In genomic region chr15:56973463-56973862, GRCh38 we compare ENCODE assay signal across 25 cellular contexts.
"Had no signal": no experiment of that assay in that cellular context is flagged by ENCODE, and none has a peak within 500 bp of the region (broad histone marks: within the 10 kb centered on the region; RNA-seq: fewer than 3 reads in every experiment).

No MANE protein-coding gene starts in this region.

- H3K27me3 Mint-ChIP-seq: memory B cell; stimulated activated naive CD8-positive, alpha-beta T cell treated with anti-CD3 and anti-CD28 coated beads, Interleukin-15, amount 100 ng/mL, for 72 hours had no signal

- H3K27me3 ChIP-seq: gastrocnemius medialis, right lobe of liver, testis, tibial nerve, upper lobe of right lung, vagina had no signal

- FAIRE-seq: endometrium, keratinocyte had no signal

- DNase-seq: effector memory CD4-positive, alpha-beta T cell; gastrocnemius medialis; immature natural killer cell; left cardiac atrium; left ventricle myocardium inferior; lower lobe of right lung; occipital lobe; retina; right lobe of liver; stimulated activated CD4-positive, alpha-beta T cell treated with anti-CD3 and anti-CD28 coated beads, Interleukin-4, amount 100 ng/mL, for 1 hour; stimulated activated CD8-positive, alpha-beta memory T cell treated with anti-CD3 and anti-CD28 coated beads, Interleukin-4, amount 100 ng/mL, for 48 hours; stimulated activated naive CD8-positive, alpha-beta T cell treated with anti-CD3 and anti-CD28 coated beads, Interleukin-15, amount 100 ng/mL, for 72 hours; testis; upper lobe of right lung had no signal

- H3K4me1 ChIP-seq: prostate gland, testis, upper lobe of right lung had no signal

- H2AFZ ChIP-seq: parathyroid adenoma had no signal

- H3K4me3 Mint-ChIP-seq: immature natural killer cell; memory B cell; mesothelial cell of epicardium; nephron; stimulated activated effector memory CD8-positive, alpha-beta T cell treated with anti-CD3 and anti-CD28 coated beads, Interleukin-12 subunit alpha, Interleukin-12 subunit beta, amount 100 ng/mL, for 72 hours; stimulated activated naive CD8-positive, alpha-beta T cell treated with anti-CD3 and anti-CD28 coated beads, Interleukin-15, amount 100 ng/mL, for 72 hours had no signal

- H3K9ac ChIP-seq: parathyroid adenoma had no signal

- H3K27ac ChIP-seq: gastrocnemius medialis, left ventricle myocardium inferior, lower lobe of right lung, parathyroid adenoma, prostate gland, right lobe of liver, testis, tibial nerve, upper lobe of right lung, vagina had no signal

- ATAC-seq: esophagus mucosa; gastrocnemius medialis; left cardiac atrium; lower lobe of right lung; right lobe of liver; stimulated activated effector memory CD8-positive, alpha-beta T cell treated with anti-CD3 and anti-CD28 coated beads, Interleukin-12 subunit alpha, Interleukin-12 subunit beta, amount 100 ng/mL, for 72 hours; stimulated activated naive CD8-positive, alpha-beta T cell treated with anti-CD3 and anti-CD28 coated beads, Interleukin-15, amount 100 ng/mL, for 72 hours; upper lobe of right lung had no signal

- H3K27ac Mint-ChIP-seq: mesothelial cell of epicardium; stimulated activated effector memory CD8-positive, alpha-beta T cell treated with anti-CD3 and anti-CD28 coated beads, Interleukin-12 subunit alpha, Interleukin-12 subunit beta, amount 100 ng/mL, for 72 hours had no signal

- H3K4me3 ChIP-seq: gastrocnemius medialis, left ventricle myocardium inferior, lower lobe of right lung, prostate gland, right lobe of liver, testis, tibial nerve, upper lobe of right lung, vagina had no signal

- H3K36me3 ChIP-seq: gastrocnemius medialis, left ventricle myocardium inferior, lower lobe of right lung, prostate gland, right lobe of liver, tibial nerve, upper lobe of right lung, vagina had no signal

- H3K9me3 ChIP-seq: gastrocnemius medialis, left ventricle myocardium inferior, lower lobe of right lung, prostate gland, right lobe of liver, testis, tibial nerve, upper lobe of right lung, vagina had no signal

- H3K9me3 Mint-ChIP-seq: immature natural killer cell; stimulated activated effector memory CD8-positive, alpha-beta T cell treated with anti-CD3 and anti-CD28 coated beads, Interleukin-12 subunit alpha, Interleukin-12 subunit beta, amount 100 ng/mL, for 72 hours; stimulated activated naive CD8-positive, alpha-beta T cell treated with anti-CD3 and anti-CD28 coated beads, Interleukin-15, amount 100 ng/mL, for 72 hours had no signal

- H3K36me3 Mint-ChIP-seq: immature natural killer cell had no signal
